In the genomic region with DNA sequence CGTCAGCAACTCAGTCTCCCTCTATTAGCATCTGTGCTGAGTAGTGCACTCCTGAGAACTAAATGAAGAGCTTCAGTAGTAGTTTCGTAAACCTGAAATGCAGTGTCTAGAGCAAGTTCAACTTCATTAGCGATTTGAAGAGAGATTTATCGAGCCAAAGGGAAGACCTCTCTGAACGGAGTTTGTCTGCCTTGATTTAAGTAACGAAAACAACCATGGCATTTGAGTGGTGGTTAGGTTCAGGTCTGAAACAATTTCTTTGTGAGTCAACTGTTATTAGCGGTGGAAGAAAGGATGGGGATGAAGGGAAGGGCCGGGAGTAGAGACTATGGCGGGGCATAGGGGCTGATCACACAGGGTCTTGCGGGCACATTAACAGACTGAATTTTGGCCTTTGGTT, we compare ENCODE assay signal across 1 cellular context.
TF ChIP-seq lines count a peak whose summit lies in the region.

No MANE protein-coding gene starts in this region.

TF ChIP-seq in GM23338, 12 proteins besides CTCF, POLR2A, EP300 and RAD21 (continued from another document):
- TF ChIP-seq, protein P1, sequence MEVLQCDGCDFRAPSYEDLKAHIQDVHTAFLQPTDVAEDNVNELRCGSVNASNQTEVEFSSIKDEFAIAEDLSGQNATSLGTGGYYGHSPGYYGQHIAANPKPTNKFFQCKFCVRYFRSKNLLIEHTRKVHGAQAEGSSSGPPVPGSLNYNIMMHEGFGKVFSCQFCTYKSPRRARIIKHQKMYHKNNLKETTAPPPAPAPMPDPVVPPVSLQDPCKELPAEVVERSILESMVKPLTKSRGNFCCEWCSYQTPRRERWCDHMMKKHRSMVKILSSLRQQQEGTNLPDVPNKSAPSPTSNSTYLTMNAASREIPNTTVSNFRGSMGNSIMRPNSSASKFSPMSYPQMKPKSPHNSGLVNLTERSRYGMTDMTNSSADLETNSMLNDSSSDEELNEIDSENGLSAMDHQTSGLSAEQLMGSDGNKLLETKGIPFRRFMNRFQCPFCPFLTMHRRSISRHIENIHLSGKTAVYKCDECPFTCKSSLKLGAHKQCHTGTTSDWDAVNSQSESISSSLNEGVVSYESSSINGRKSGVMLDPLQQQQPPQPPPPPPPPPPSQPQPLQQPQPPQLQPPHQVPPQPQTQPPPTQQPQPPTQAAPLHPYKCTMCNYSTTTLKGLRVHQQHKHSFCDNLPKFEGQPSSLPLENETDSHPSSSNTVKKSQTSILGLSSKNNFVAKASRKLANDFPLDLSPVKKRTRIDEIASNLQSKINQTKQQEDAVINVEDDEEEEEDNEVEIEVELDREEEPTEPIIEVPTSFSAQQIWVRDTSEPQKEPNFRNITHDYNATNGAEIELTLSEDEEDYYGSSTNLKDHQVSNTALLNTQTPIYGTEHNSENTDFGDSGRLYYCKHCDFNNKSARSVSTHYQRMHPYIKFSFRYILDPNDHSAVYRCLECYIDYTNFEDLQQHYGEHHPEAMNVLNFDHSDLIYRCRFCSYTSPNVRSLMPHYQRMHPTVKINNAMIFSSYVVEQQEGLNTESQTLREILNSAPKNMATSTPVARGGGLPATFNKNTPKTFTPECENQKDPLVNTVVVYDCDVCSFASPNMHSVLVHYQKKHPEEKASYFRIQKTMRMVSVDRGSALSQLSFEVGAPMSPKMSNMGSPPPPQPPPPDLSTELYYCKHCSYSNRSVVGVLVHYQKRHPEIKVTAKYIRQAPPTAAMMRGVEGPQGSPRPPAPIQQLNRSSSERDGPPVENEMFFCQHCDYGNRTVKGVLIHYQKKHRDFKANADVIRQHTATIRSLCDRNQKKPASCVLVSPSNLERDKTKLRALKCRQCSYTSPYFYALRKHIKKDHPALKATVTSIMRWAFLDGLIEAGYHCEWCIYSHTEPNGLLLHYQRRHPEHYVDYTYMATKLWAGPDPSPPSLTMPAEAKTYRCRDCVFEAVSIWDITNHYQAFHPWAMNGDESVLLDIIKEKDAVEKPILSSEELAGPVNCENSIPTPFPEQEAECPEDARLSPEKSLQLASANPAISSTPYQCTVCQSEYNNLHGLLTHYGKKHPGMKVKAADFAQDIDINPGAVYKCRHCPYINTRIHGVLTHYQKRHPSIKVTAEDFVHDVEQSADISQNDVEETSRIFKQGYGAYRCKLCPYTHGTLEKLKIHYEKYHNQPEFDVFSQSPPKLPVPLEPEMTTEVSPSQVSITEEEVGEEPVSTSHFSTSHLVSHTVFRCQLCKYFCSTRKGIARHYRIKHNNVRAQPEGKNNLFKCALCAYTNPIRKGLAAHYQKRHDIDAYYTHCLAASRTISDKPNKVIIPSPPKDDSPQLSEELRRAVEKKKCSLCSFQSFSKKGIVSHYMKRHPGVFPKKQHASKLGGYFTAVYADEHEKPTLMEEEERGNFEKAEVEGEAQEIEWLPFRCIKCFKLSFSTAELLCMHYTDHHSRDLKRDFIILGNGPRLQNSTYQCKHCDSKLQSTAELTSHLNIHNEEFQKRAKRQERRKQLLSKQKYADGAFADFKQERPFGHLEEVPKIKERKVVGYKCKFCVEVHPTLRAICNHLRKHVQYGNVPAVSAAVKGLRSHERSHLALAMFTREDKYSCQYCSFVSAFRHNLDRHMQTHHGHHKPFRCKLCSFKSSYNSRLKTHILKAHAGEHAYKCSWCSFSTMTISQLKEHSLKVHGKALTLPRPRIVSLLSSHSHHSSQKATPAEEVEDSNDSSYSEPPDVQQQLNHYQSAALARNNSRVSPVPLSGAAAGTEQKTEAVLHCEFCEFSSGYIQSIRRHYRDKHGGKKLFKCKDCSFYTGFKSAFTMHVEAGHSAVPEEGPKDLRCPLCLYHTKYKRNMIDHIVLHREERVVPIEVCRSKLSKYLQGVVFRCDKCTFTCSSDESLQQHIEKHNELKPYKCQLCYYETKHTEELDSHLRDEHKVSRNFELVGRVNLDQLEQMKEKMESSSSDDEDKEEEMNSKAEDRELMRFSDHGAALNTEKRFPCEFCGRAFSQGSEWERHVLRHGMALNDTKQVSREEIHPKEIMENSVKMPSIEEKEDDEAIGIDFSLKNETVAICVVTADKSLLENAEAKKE (CRISPR knock-in tag; IDR thresholded peaks at IDR 0.05) = no peak
- no peak for TF ChIP-seq JUNB (IDR thresholded peaks at IDR 0.05; ENCODE audit: unreplicated experiment)
- TF ChIP-seq ZNF114 (CRISPR knock-in tag; IDR thresholded peaks at IDR 0.05) = no peak
- TF ChIP-seq CREB1 (CRISPR knock-in tag; IDR thresholded peaks at IDR 0.05; ENCODE audit: low read depth) = no peak
TF ChIP-seq in GM23338: peak in this region for 0.
